8 cellular contexts compared by ENCODE assay signal in the genomic region with DNA sequence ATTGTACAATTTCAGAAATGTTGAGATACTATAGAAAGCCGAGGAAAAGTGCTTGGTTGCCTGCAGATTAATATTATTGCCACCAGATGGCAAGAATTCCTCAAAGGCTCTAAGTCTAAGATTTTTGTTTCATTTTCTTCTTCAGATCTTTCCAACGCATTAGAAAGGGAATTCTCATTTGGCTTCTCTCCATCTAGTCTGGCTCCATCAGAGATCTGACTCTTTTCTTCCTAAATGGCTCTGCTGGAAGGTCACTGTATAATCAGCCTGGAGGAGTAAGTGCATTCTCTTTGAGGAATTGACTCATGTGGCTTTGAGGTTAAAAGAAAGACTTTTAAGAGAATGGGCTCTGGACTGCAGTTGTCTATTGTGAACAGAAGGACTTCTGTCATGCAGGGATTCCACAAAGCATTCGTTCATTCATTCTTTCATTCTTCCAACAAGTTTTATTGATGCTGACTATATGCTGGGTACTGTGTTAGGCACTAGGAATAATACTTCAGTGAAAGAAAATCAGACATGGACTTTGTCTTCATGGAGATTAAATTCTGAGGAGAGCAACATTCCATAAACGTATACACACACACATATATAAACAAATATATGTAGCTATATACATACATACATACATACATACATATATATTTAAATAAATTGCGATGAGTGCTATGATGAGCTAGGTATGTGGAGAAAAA. TPM values are rescaled to one million over a fixed set of nuclear protein-coding genes. Genes with fewer than 3 reads are reported as not detected.
DNase-seq lines count a peak whose midpoint lies in the region; ATAC-seq and TF ChIP-seq lines count a peak whose summit lies in the region.

No MANE protein-coding gene starts in this region.

- H3K79me2 ChIP-seq in SU-DHL-6 (ENCODE audit: insufficient read depth, low read length): no peaks in the 10 kb centered on the region

- no peaks in the 10 kb centered on the region for H3K27me3 ChIP-seq in SU-DHL-6 (ENCODE audit: low read length)

- H3K9me3 ChIP-seq in SU-DHL-6 (ENCODE audit: insufficient read depth, low read length): no peaks in the 10 kb centered on the region

- H3K27ac ChIP-seq in SU-DHL-6 (ENCODE audit: low read depth, low read length): no peak overlapping the region

- H3F3A ChIP-seq in SU-DHL-6 (ENCODE audit: insufficient read depth): no peaks in the 10 kb centered on the region

- peak; percentile 25 for DNase-seq in Caki2 (ENCODE audit: low read depth)
- peak; percentile 11 for DNase-seq in HFF-Myc (ENCODE audit: extremely low read depth, low read depth)
- DNase-seq in fibroblast of mammary gland (ENCODE audit: low read depth): peak; percentile 69
- no peak for DNase-seq in omental fat pad (ENCODE audit: low spot score)
- no peak for DNase-seq in DMS79 treated with DMSO at 0.1 percent for 48 hours (lab: John Stamatoyannopoulos, UW)

- H3K9me2 ChIP-seq in SU-DHL-6 (replicated peaks; ENCODE audit: insufficient read depth, low read length): no peaks in the 10 kb centered on the region

- ATAC-seq in omental fat pad (ENCODE audit: low FRiP score): peak; percentile 81
- ATAC-seq in GM19395 (IDR thresholded peaks at IDR 0.05; ENCODE audit: unreplicated experiment): no peak
- no peak for ATAC-seq in HG02938 (IDR thresholded peaks at IDR 0.05; ENCODE audit: unreplicated experiment)

- no peaks in the 10 kb centered on the region for H4K20me1 ChIP-seq in SU-DHL-6 (ENCODE audit: low read depth, low read length)

- in situ Hi-C loops in Caki2 (cut with HindIII; ENCODE audit: low pct_unique_long_range_greater_than_20kb, low sequenced_read_pairs): no loop called here

- TF ChIP-seq CTCF in HFF-Myc (IDR thresholded peaks at IDR 0.05; ENCODE audit: low read depth, low read length, missing control alignments) (peak; percentile 26), SU-DHL-6 (IDR thresholded peaks at IDR 0.05; ENCODE audit: insufficient read depth, low read length, poor library complexity, severe bottlenecking) (no peak), fibroblast of mammary gland (conservative IDR thresholded peaks at IDR 0.05; ENCODE audit: control insufficient read depth, insufficient read depth, low read depth, low read length) (peak; percentile 48), omental fat pad (IDR thresholded peaks at IDR 0.05) (peak in 1 of 3 donors; percentile 8)

- H3K4me3 ChIP-seq in HFF-Myc (replicated peaks; ENCODE audit: low read depth, low read length) (no peak overlapping the region), SU-DHL-6 (ENCODE audit: insufficient read depth, low read length, poor library complexity, severe bottlenecking) (no peak overlapping the region), fibroblast of mammary gland (ENCODE audit: control insufficient read depth, low read depth, low read length) (no peak overlapping the region)

- peak overlapping the region; percentile 28 for H3K4me2 ChIP-seq in SU-DHL-6 (ENCODE audit: low read depth, low read length, poor library complexity, severe bottlenecking)

- no peak overlapping the region for H2AFZ ChIP-seq in SU-DHL-6 (ENCODE audit: low read depth, low read length, severe bottlenecking)

- no peaks in the 10 kb centered on the region for H3K36me3 ChIP-seq in SU-DHL-6 (ENCODE audit: low read length)

- H3K9ac ChIP-seq in SU-DHL-6 (ENCODE audit: low read length): no peak overlapping the region; the same call in 1 of the 2 replicates

RNA-seq across cellular contexts. Expression of a gene that starts 55.3 kb away (rescaled TPM):
- not detected in 2 replicates for total RNA-seq in Caki2 (2014; rRNA removed; shearing (Covaris generic); ENCODE audit: low replicate concordance)
- total RNA-seq in omental fat pad: not detected

Comparison
In these comparisons a context has a peak if more than half of its experiments do, and no peak if none do; other contexts are left out.
1. DNase-seq: peak in Caki2 (single experiment), HFF-Myc (single experiment) and fibroblast of mammary gland (single experiment); none in omental fat pad (single experiment) and DMS79 treated with DMSO at 0.1 percent for 48 hours (single experiment).